ENCODE assay signal across 26 cellular contexts in the genomic region with DNA sequence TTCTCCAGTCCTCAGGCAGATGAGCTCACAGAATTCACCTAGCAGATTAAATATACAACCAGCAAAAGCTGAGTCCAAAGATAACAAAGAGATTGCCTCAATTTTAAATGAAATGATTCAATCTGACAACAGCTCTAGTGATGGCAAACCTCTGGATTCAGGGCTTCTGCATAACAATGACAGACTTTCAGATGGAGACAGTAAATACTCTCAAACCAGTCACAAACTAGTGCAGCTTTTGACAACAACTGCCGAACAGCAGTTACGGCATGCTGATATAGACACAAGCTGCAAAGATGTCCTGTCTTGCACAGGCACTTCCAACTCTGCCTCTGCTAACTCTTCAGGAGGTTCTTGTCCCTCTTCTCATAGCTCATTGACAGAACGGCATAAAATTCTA.
"Had no signal": no experiment of that assay in that cellular context is flagged by ENCODE, and none has a peak within 500 bp of the region (broad histone marks: within the 10 kb centered on the region; RNA-seq: fewer than 3 reads in every experiment).

No MANE protein-coding gene starts in this region.

- H3K4me3 Mint-ChIP-seq: activated CD8-positive, alpha-beta T cell treated with anti-CD3 and anti-CD28 coated beads, Interleukin-2, amount 10 ng/mL, durations not matched to agents 7 days and 5 days; activated naive CD8-positive, alpha-beta T cell treated with anti-CD3 and anti-CD28 coated beads, Interleukin-2, amount 50 U/mL, for 24 hours; brain; T-helper 1 cell treated with Interleukin-12 subunit alpha and Interleukin-12 subunit beta and Interleukin-4 antibody, amounts not matched to agents 30 μg/mL and 1 μg/mL, for 36 hours; WTC11 had no signal

- FAIRE-seq: astrocyte had no signal

- DNase-seq: activated CD4-positive, alpha-beta T cell treated with anti-CD3 and anti-CD28 coated beads for 48 hours; activated CD4-positive, alpha-beta T cell treated with anti-CD3 and anti-CD28 coated beads, Interleukin-2, amount 50 U/mL, for 4 hours; activated CD4-positive, CD25-positive, alpha-beta regulatory T cell treated with anti-CD3 and anti-CD28 coated beads, Interleukin-2, amount 50 U/mL, for 72 hours; activated CD8-positive, alpha-beta memory T cell treated with anti-CD3 and anti-CD28 coated beads, Interleukin-2, amount 50 U/mL, for 48 hours; activated CD8-positive, alpha-beta T cell treated with anti-CD3 and anti-CD28 coated beads, Interleukin-2, amount 10 ng/mL, durations not matched to agents 7 days and 5 days; activated effector memory CD4-positive, alpha-beta T cell treated with anti-CD3 and anti-CD28 coated beads, Interleukin-2, amount 50 U/mL, for 16 hours; activated naive CD4-positive, alpha-beta T cell treated with Interleukin-2 at 50 U/mL for 16 hours; activated naive CD8-positive, alpha-beta T cell treated with anti-CD3 and anti-CD28 coated beads, Interleukin-2, amount 50 U/mL, for 24 hours; activated T-cell treated with anti-CD3 and anti-CD28 coated beads, Interleukin-2, amount 50 U/mL, for 1 hour; amniotic stem cell; MV-4-11; NCI-H1092 treated with DMSO at 0.1 percent for 48 hours; NCI-H1417 treated with DMSO at 0.1 percent for 48 hours; NCI-H1694; NCI-H2029; NCI-H524; PC-3; SHP77 treated with DMSO at 0.1 percent for 48 hours; T-helper 9 cell had no signal

- H3K27ac ChIP-seq: cardiac muscle cell, KMS-11 had no signal

- H3K4me2 ChIP-seq: KMS-11 had no signal

- H3K36me3 Mint-ChIP-seq: WTC11 had no signal

- H3K27ac Mint-ChIP-seq: activated CD8-positive, alpha-beta T cell treated with anti-CD3 and anti-CD28 coated beads, Interleukin-2, amount 10 ng/mL, durations not matched to agents 7 days and 5 days; activated naive CD4-positive, alpha-beta T cell treated with anti-CD3 and anti-CD28 coated beads, Interleukin-2, amount 50 U/mL, for 72 hours; activated naive CD8-positive, alpha-beta T cell treated with anti-CD3 and anti-CD28 coated beads, Interleukin-2, amount 50 U/mL, for 24 hours; T-helper 1 cell treated with Interleukin-12 subunit alpha and Interleukin-12 subunit beta and Interleukin-4 antibody, amounts not matched to agents 30 μg/mL and 1 μg/mL, for 36 hours; WTC11 had no signal

- H3K27me3 ChIP-seq: cardiac muscle cell had no signal

- H3K9ac ChIP-seq: KMS-11 had no signal

- H3K36me3 ChIP-seq: cardiac muscle cell had no signal

- H3K4me3 ChIP-seq: cardiac muscle cell had no signal

- H3K9me3 Mint-ChIP-seq: activated naive CD4-positive, alpha-beta T cell treated with anti-CD3 and anti-CD28 coated beads, Interleukin-2, amount 50 U/mL, for 72 hours; activated naive CD8-positive, alpha-beta T cell treated with anti-CD3 and anti-CD28 coated beads, Interleukin-2, amount 50 U/mL, for 24 hours; brain; T-helper 1 cell treated with Interleukin-12 subunit alpha and Interleukin-12 subunit beta and Interleukin-4 antibody, amounts not matched to agents 30 μg/mL and 1 μg/mL, for 36 hours; WTC11 had no signal

- H3K27me3 Mint-ChIP-seq: activated naive CD8-positive, alpha-beta T cell treated with anti-CD3 and anti-CD28 coated beads, Interleukin-2, amount 50 U/mL, for 24 hours; brain had no signal

- ATAC-seq: activated CD8-positive, alpha-beta T cell treated with anti-CD3 and anti-CD28 coated beads, Interleukin-2, amount 10 ng/mL, durations not matched to agents 7 days and 5 days; activated naive CD4-positive, alpha-beta T cell treated with anti-CD3 and anti-CD28 coated beads, Interleukin-2, amount 50 U/mL, for 72 hours; activated naive CD8-positive, alpha-beta T cell treated with anti-CD3 and anti-CD28 coated beads, Interleukin-2, amount 50 U/mL, for 24 hours; PC-3; WTC11 had no signal
